18 cellular contexts compared by ENCODE assay signal in the genomic region with DNA sequence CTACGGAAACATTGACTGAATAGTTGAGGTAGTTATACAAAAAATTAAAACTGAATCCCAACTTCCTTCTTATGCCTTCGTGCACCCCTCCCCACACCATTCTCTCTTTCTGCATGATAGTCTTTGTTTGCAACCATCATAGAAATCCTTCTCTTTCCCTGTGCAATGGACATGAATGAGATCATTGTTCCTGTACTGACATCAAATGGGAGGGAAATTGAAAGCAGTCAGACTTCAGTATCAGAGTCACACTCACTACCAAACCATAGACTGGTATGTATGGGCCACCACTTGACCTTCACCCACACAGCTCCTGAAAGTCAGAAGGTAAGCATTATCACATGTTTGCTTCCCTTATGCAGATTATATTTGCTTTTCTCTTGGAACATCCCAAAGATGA.
DNase-seq lines count a peak whose midpoint lies in the region; ATAC-seq, FAIRE-seq and TF ChIP-seq lines count a peak whose summit lies in the region.
"Had no signal": no experiment of that assay in that cellular context is flagged by ENCODE, and none has a peak within 500 bp of the region (broad histone marks: within the 10 kb centered on the region; RNA-seq: fewer than 3 reads in every experiment).

No MANE protein-coding gene starts in this region.

- DNase-seq in SK-MEL-5 (ENCODE audit: low read depth, low spot score) (peak; percentile 98), foreskin melanocyte (peak; percentile 71), midbrain (lab: John Stamatoyannopoulos, UW) (peak; percentile 42), superior temporal gyrus (ENCODE audit: extremely low spot score) (peak; percentile 72), pancreas (no peak)
- DNase-seq: ACHN; CD4-positive, alpha-beta T cell; GM23248; HCEC 1CT; KG1 had no signal

- ATAC-seq in SK-N-SH treated with all-trans-retinoic acid at 6 μM for 48 hours (no peak), pancreas (no peak), GM19452 (IDR thresholded peaks at IDR 0.05; ENCODE audit: unreplicated experiment) (no peak)

- no peak for FAIRE-seq in pancreas (lab: Jason Lieb, UNC)
- FAIRE-seq: A204.1, G401.6, GM12891, GM18507, H54 had no signal

- H3K4me1 ChIP-seq in pancreas = no peaks in the 10 kb centered on the region

- 84 to 87% methylated on average over 2 of the region's 2 CpGs for WGBS in pancreas, 2 donors

- no peak overlapping the region for H3K27ac ChIP-seq in pancreas
- H3K27ac ChIP-seq: C4-2B, GM23248 had no signal

- H3K36me3 ChIP-seq in pancreas = no peaks in the 10 kb centered on the region

- H3K4me3 ChIP-seq in pancreas = no peak overlapping the region
- H3K4me3 ChIP-seq: GM23248 had no signal

- in situ Hi-C loops in SK-MEL-5 (cut with HindIII; ENCODE audit: low pct_unique_long_range_greater_than_20kb, low sequenced_read_pairs) = no loop called here

- no peak for TF ChIP-seq CTCF in pancreas (IDR thresholded peaks at IDR 0.05)

- intact Hi-C loops in pancreas (cut with DNase I) = no loop called here

- H3K27me3 ChIP-seq in pancreas = no peaks in the 10 kb centered on the region

- no peaks in the 10 kb centered on the region for H3K9me3 ChIP-seq in pancreas

TF ChIP-seq in SK-N-SH treated with all-trans-retinoic acid at 6 μM for 48 hours, 23 proteins besides CTCF, POLR2A, EP300 and RAD21:
- TF ChIP-seq, protein P1, sequence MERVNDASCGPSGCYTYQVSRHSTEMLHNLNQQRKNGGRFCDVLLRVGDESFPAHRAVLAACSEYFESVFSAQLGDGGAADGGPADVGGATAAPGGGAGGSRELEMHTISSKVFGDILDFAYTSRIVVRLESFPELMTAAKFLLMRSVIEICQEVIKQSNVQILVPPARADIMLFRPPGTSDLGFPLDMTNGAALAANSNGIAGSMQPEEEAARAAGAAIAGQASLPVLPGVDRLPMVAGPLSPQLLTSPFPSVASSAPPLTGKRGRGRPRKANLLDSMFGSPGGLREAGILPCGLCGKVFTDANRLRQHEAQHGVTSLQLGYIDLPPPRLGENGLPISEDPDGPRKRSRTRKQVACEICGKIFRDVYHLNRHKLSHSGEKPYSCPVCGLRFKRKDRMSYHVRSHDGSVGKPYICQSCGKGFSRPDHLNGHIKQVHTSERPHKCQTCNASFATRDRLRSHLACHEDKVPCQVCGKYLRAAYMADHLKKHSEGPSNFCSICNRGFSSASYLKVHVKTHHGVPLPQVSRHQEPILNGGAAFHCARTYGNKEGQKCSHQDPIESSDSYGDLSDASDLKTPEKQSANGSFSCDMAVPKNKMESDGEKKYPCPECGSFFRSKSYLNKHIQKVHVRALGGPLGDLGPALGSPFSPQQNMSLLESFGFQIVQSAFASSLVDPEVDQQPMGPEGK (CRISPR knock-in tag; IDR thresholded peaks at IDR 0.05; ENCODE audit: borderline replicate concordance) = no peak
- TF ChIP-seq ZFP3 (CRISPR knock-in tag; IDR thresholded peaks at IDR 0.05) (no peak), ZFP30 (CRISPR knock-in tag; IDR thresholded peaks at IDR 0.05) (no peak), ESRRG (CRISPR knock-in tag; IDR thresholded peaks at IDR 0.05) (no peak), ZC3H10 (CRISPR knock-in tag; IDR thresholded peaks at IDR 0.05) (no peak)
- TF ChIP-seq, protein P2, sequence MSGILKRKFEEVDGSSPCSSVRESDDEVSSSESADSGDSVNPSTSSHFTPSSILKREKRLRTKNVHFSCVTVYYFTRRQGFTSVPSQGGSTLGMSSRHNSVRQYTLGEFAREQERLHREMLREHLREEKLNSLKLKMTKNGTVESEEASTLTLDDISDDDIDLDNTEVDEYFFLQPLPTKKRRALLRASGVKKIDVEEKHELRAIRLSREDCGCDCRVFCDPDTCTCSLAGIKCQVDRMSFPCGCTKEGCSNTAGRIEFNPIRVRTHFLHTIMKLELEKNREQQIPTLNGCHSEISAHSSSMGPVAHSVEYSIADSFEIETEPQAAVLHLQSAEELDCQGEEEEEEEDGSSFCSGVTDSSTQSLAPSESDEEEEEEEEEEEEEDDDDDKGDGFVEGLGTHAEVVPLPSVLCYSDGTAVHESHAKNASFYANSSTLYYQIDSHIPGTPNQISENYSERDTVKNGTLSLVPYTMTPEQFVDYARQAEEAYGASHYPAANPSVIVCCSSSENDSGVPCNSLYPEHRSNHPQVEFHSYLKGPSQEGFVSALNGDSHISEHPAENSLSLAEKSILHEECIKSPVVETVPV (CRISPR knock-in tag; IDR thresholded peaks at IDR 0.05) = no peak
- TF ChIP-seq, protein P3, sequence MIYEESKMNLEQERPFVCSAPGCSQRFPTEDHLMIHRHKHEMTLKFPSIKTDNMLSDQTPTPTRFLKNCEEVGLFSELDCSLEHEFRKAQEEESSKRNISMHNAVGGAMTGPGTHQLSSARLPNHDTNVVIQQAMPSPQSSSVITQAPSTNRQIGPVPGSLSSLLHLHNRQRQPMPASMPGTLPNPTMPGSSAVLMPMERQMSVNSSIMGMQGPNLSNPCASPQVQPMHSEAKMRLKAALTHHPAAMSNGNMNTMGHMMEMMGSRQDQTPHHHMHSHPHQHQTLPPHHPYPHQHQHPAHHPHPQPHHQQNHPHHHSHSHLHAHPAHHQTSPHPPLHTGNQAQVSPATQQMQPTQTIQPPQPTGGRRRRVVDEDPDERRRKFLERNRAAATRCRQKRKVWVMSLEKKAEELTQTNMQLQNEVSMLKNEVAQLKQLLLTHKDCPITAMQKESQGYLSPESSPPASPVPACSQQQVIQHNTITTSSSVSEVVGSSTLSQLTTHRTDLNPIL (CRISPR knock-in tag; IDR thresholded peaks at IDR 0.05; ENCODE audit: low read depth) = no peak

Comparison
In these comparisons a context has a peak if more than half of its experiments do, and no peak if none do; other contexts are left out.
1. DNase-seq: peak in SK-MEL-5 (single experiment), foreskin melanocyte (single experiment), midbrain (single experiment) and superior temporal gyrus (single experiment); none in pancreas (0 of 6).